8 cellular contexts compared by ENCODE assay signal in the genomic region with DNA sequence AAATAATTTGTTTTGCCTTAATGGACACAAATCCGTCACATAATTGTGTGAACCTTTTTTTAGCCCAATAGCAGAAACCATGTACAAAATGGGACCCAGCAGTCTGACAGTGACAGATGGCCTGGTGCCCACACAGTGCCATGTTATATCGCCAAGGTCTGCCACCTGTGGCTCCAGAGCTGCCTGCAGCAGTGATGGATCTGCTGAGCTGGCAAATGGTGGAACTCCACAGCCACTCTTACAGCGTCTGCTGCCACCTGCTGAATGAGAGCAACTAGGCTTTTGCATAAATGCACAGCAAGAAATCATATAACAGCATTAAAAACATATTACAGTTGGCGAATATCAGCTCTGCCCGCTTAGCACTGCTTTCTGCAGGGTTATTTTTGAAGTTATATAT. TPM values are rescaled to one million over a fixed set of nuclear protein-coding genes. Genes with fewer than 3 reads are reported as not detected.
DNase-seq lines count a peak whose midpoint lies in the region; FAIRE-seq and TF ChIP-seq lines count a peak whose summit lies in the region.

No MANE protein-coding gene starts in this region.

- 0 out of 2 replicates have a peak, but pooled peaks cover 2% of the 10 kb centered on the region for H3K36me3 ChIP-seq in SJCRH30
- no peaks in the 10 kb centered on the region for H3K36me3 ChIP-seq in small intestine (ENCODE audit: control insufficient read depth in 2 of 2, insufficient read depth in 2 of 2, low read length in 2 of 2)

- no peak overlapping the region for H3K4me3 ChIP-seq in SJCRH30
- no peak overlapping the region for H3K4me3 ChIP-seq in small intestine (ENCODE audit: low read depth in 1 of 2, low read length in 2 of 2)

- DNase-seq in DMS 273 (lab: John Stamatoyannopoulos, UW; ENCODE audit: unreplicated experiment): peak; percentile 88
- DNase-seq in HUDEP-2 (lab: John Stamatoyannopoulos, UW; ENCODE audit: unreplicated experiment in 76 of 76): peak in 44 of 76 experiments; percentile 2 to 60 (median 24)
- peak; percentile 27 to 57 for DNase-seq in SJCRH30
- DNase-seq in fibroblast of gingiva (ENCODE audit: low read depth): peak; percentile 29
- DNase-seq in small intestine: peak; percentile 49
- DNase-seq in GM20000 (ENCODE audit: low spot score): no peak
- DNase-seq in dedifferentiated amniotic fluid mesenchymal stem cell (ENCODE audit: extremely low spot score): no peak
- no peak for DNase-seq in NCI-H128 (lab: John Stamatoyannopoulos, UW; ENCODE audit: unreplicated experiment)

- WGBS in small intestine, 3 donors: 69 to 78% (median 76%) methylated on average over 5 of the region's 5 CpGs

- H3K4me1 ChIP-seq in SJCRH30 (peaks cover 12% of the 10 kb centered on the region), small intestine (ENCODE audit: control insufficient read depth in 2 of 2, insufficient read depth in 1 of 2, low read depth in 1 of 2, low read length in 1 of 2) (no peaks in the 10 kb centered on the region)

- no peak for TF ChIP-seq CTCF in GM20000 (IDR thresholded peaks at IDR 0.05; ENCODE audit: extremely low read depth, missing control alignments)

- H3K27me3 ChIP-seq in SJCRH30: no peaks in the 10 kb centered on the region
- no peaks in the 10 kb centered on the region for H3K27me3 ChIP-seq in small intestine (ENCODE audit: control insufficient read depth in 2 of 2, insufficient read depth in 2 of 2, low read length in 2 of 2)

- FAIRE-seq in small intestine (lab: Jason Lieb, UNC): no peak

- H3K27ac ChIP-seq in SJCRH30: no peak overlapping the region
- no peak overlapping the region for H3K27ac ChIP-seq in small intestine (ENCODE audit: low read depth in 1 of 2, low read length in 1 of 2)

- no peaks in the 10 kb centered on the region for H3K9me3 ChIP-seq in SJCRH30 (replicated peaks)
- H3K9me3 ChIP-seq in small intestine (ENCODE audit: control insufficient read depth, low read depth): no peaks in the 10 kb centered on the region

RNA-seq across cellular contexts. Expression of gene NUP93, which starts 59.4 kb away (rescaled TPM):
- total RNA-seq in SJCRH30 (2014; rRNA removed; shearing (Covaris generic)): 194 and 201 TPM in 2 replicates
- 10 to 100 TPM; 14.1 to 32.1 (median 16.8) TPM for polyA plus RNA-seq in small intestine

Comparison
In these comparisons a context has a peak if more than half of its experiments do, and no peak if none do; other contexts are left out.
1. DNase-seq: peak in DMS 273 (single experiment), HUDEP-2 (44 of 76), SJCRH30 (2 of 2), fibroblast of gingiva (single experiment) and small intestine (single experiment); none in GM20000 (single experiment), dedifferentiated amniotic fluid mesenchymal stem cell (single experiment) and NCI-H128 (single experiment).